29 cellular contexts compared by ENCODE assay signal in the genomic region with DNA sequence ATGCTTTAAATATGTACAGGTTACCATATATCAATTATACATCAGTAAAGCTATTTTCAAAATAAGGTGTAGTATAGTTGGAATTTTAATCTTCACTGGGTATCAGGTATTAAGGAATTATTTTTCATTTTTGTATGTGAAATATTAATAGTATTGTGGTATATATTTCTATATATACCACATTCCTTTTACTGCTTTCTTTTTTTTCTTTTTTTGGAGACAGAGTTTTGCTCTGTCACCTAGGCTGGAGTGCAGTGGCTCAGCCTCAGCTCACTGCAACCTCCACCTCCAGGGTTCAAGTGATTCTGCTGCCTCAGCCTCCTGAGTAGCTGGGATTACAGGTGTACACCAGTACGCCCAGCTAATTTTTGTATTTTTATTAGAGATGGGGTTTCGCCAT.
"Had no signal": no experiment of that assay in that cellular context is flagged by ENCODE, and none has a peak within 500 bp of the region (broad histone marks: within the 10 kb centered on the region; RNA-seq: fewer than 3 reads in every experiment).

No MANE protein-coding gene starts in this region.

- H3K27me3 Mint-ChIP-seq: stimulated activated memory B cell treated with anti-CD40 and anti-IgM and Interleukin-4, amounts not matched to agents 10 μg/mL and 1 μg/mL and 100 μg/mL, for 72 hours; stimulated activated naive B cell treated with anti-CD40 and anti-IgM and Interleukin-4, amounts not matched to agents 10 μg/mL and 1 μg/mL and 100 μg/mL, for 72 hours; stimulated activated naive CD8-positive, alpha-beta T cell treated with anti-CD3 and anti-CD28 coated beads, Interleukin-15, amount 100 ng/mL, for 72 hours; stimulated activated naive CD8-positive, alpha-beta T cell treated with anti-CD3 and anti-CD28 coated beads, Interleukin-15, Interleukin-2, amounts not matched to agents 100 ng/mL and 50 ng/mL, for 24 hours; type B pancreatic cell had no signal

- DNase-seq: stimulated activated CD4-positive, alpha-beta T cell treated with anti-CD3 and anti-CD28 coated beads, Interleukin-2, amount 100 ng/mL, for 48 hours; stimulated activated CD4-positive, alpha-beta T cell treated with anti-CD3 and anti-CD28 coated beads, Interleukin-4, amount 100 ng/mL, for 1 hour; stimulated activated CD4-positive, alpha-beta T cell treated with anti-CD3 and anti-CD28 coated beads, Interleukin-4, amount 100 ng/mL, for 24 hours; stimulated activated CD4-positive, alpha-beta T cell treated with anti-CD3 and anti-CD28 coated beads, Interleukin-4, amount 100 ng/mL, for 4 hours; stimulated activated CD8-positive, alpha-beta memory T cell treated with anti-CD3 and anti-CD28 coated beads, Interleukin-4, amount 100 ng/mL, for 48 hours; stimulated activated naive B cell treated with anti-CD40 and anti-IgM and Interleukin-4, amounts not matched to agents 10 μg/mL and 1 μg/mL and 100 μg/mL, for 72 hours; stimulated activated naive CD4-positive, alpha-beta T cell; stimulated activated naive CD4-positive, alpha-beta T cell treated with Interleukin-2 at 50 U/mL for 16 hours; stimulated activated naive CD8-positive, alpha-beta T cell treated with anti-CD3 and anti-CD28 coated beads, Interleukin-15, amount 100 ng/mL, for 72 hours; stimulated activated naive CD8-positive, alpha-beta T cell treated with anti-CD3 and anti-CD28 coated beads, Interleukin-15, Interleukin-2, amounts not matched to agents 100 U/mL and 50 U/mL, for 24 hours; stomach; substantia nigra; testis; thyroid gland; tibial artery; transverse colon; trophoblast cell; upper lobe of right lung; uterus had no signal

- H3K4me3 ChIP-seq: stomach, suprapubic skin, testis, thoracic aorta, thyroid gland, tibial artery, tibial nerve, transverse colon, upper lobe of left lung, upper lobe of right lung, uterus, vagina had no signal

- H3K4me1 ChIP-seq: stomach, suprapubic skin, testis, thyroid gland, tibial artery, tibial nerve, transverse colon, upper lobe of left lung, upper lobe of right lung, uterus, vagina had no signal

- H3K36me3 Mint-ChIP-seq: type B pancreatic cell had no signal

- H3K4me3 Mint-ChIP-seq: stimulated activated effector memory CD8-positive, alpha-beta T cell treated with anti-CD3 and anti-CD28 coated beads, Interleukin-12 subunit alpha, Interleukin-12 subunit beta, amount 100 ng/mL, for 72 hours; stimulated activated memory B cell treated with anti-CD40 and anti-IgM and Interleukin-4, amounts not matched to agents 10 μg/mL and 1 μg/mL and 100 μg/mL, for 72 hours; stimulated activated naive B cell treated with anti-CD40 and anti-IgM and Interleukin-4, amounts not matched to agents 10 μg/mL and 1 μg/mL and 100 μg/mL, for 72 hours; stimulated activated naive CD8-positive, alpha-beta T cell treated with anti-CD3 and anti-CD28 coated beads, Interleukin-15, amount 100 ng/mL, for 72 hours; stimulated activated naive CD8-positive, alpha-beta T cell treated with anti-CD3 and anti-CD28 coated beads, Interleukin-15, Interleukin-2, amounts not matched to agents 100 ng/mL and 50 ng/mL, for 24 hours; type B pancreatic cell had no signal

- H3K9me3 Mint-ChIP-seq: stimulated activated effector memory CD8-positive, alpha-beta T cell treated with anti-CD3 and anti-CD28 coated beads, Interleukin-12 subunit alpha, Interleukin-12 subunit beta, amount 100 ng/mL, for 72 hours; stimulated activated naive CD8-positive, alpha-beta T cell treated with anti-CD3 and anti-CD28 coated beads, Interleukin-15, amount 100 ng/mL, for 72 hours; stimulated activated naive CD8-positive, alpha-beta T cell treated with anti-CD3 and anti-CD28 coated beads, Interleukin-15, Interleukin-2, amounts not matched to agents 100 ng/mL and 50 ng/mL, for 24 hours; type B pancreatic cell had no signal

- H3K36me3 ChIP-seq: stomach, suprapubic skin, thoracic aorta, thyroid gland, tibial artery, tibial nerve, transverse colon, upper lobe of left lung, upper lobe of right lung, uterus, vagina had no signal

- H3K27ac ChIP-seq: stomach, suprapubic skin, testis, thoracic aorta, thyroid gland, tibial artery, tibial nerve, transverse colon, upper lobe of left lung, upper lobe of right lung, uterus, vagina had no signal

- H3K9me3 ChIP-seq: stomach, suprapubic skin, testis, thoracic aorta, thyroid gland, transverse colon, upper lobe of left lung, upper lobe of right lung, vagina had no signal

- FAIRE-seq: urothelium cell line had no signal

- ATAC-seq: stimulated activated effector memory CD8-positive, alpha-beta T cell treated with anti-CD3 and anti-CD28 coated beads, Interleukin-12 subunit alpha, Interleukin-12 subunit beta, amount 100 ng/mL, for 72 hours; stimulated activated memory B cell treated with anti-CD40 and anti-IgM and Interleukin-4, amounts not matched to agents 10 μg/mL and 1 μg/mL and 100 μg/mL, for 72 hours; stimulated activated naive B cell treated with anti-CD40 and anti-IgM and Interleukin-4, amounts not matched to agents 10 μg/mL and 1 μg/mL and 100 μg/mL, for 72 hours; stimulated activated naive CD8-positive, alpha-beta T cell treated with anti-CD3 and anti-CD28 coated beads, Interleukin-15, amount 100 ng/mL, for 72 hours; stimulated activated naive CD8-positive, alpha-beta T cell treated with anti-CD3 and anti-CD28 coated beads, Interleukin-15, Interleukin-2, amounts not matched to agents 100 U/mL and 50 U/mL, for 24 hours; upper lobe of right lung had no signal

- H3K4me1 Mint-ChIP-seq: stimulated activated effector memory CD8-positive, alpha-beta T cell treated with anti-CD3 and anti-CD28 coated beads, Interleukin-12 subunit alpha, Interleukin-12 subunit beta, amount 100 ng/mL, for 72 hours; stimulated activated memory B cell treated with anti-CD40 and anti-IgM and Interleukin-4, amounts not matched to agents 10 μg/mL and 1 μg/mL and 100 μg/mL, for 72 hours; stimulated activated naive B cell treated with anti-CD40 and anti-IgM and Interleukin-4, amounts not matched to agents 10 μg/mL and 1 μg/mL and 100 μg/mL, for 72 hours had no signal

- H3K27ac Mint-ChIP-seq: stimulated activated effector memory CD8-positive, alpha-beta T cell treated with anti-CD3 and anti-CD28 coated beads, Interleukin-12 subunit alpha, Interleukin-12 subunit beta, amount 100 ng/mL, for 72 hours; stimulated activated memory B cell treated with anti-CD40 and anti-IgM and Interleukin-4, amounts not matched to agents 10 μg/mL and 1 μg/mL and 100 μg/mL, for 72 hours; stimulated activated naive B cell treated with anti-CD40 and anti-IgM and Interleukin-4, amounts not matched to agents 10 μg/mL and 1 μg/mL and 100 μg/mL, for 72 hours; stimulated activated naive CD8-positive, alpha-beta T cell treated with anti-CD3 and anti-CD28 coated beads, Interleukin-15, amount 100 ng/mL, for 72 hours; stimulated activated naive CD8-positive, alpha-beta T cell treated with anti-CD3 and anti-CD28 coated beads, Interleukin-15, Interleukin-2, amounts not matched to agents 100 ng/mL and 50 ng/mL, for 24 hours; type B pancreatic cell had no signal
